17 cellular contexts compared by ENCODE assay signal in the genomic region with DNA sequence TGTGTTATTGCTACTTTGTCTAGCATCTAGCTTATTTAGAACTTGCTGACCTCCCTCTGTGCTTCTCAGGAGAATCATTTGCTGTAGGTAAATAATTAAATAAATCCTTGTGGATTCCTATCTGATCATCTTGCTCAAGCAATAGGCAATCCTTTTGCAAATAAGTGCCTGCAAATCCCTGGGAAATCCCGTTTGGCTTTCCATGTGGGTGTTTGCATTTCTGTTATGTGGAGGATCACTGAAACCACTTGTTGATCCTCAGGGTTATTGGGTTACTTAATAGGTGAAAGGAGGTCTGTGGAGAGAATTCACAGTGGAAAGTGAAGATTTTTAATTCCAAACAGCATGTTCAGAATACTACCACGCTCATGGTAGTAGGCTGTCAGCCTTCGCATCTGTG.
DNase-seq lines count a peak whose midpoint lies in the region; ATAC-seq and TF ChIP-seq lines count a peak whose summit lies in the region.
"Had no signal": no experiment of that assay in that cellular context is flagged by ENCODE, and none has a peak within 500 bp of the region (broad histone marks: within the 10 kb centered on the region; RNA-seq: fewer than 3 reads in every experiment).

No MANE protein-coding gene starts in this region.

- H3K4me3 ChIP-seq in H7 (ENCODE audit: insufficient read depth, low read depth, low read length) = no peak overlapping the region
- H3K4me3 ChIP-seq in left lung = no peak overlapping the region
- no peak overlapping the region for H3K4me3 ChIP-seq in sigmoid colon
- H3K4me3 ChIP-seq: PC-9 had no signal

- no peaks in the 10 kb centered on the region for H3K9me3 Mint-ChIP-seq in WTC11

- H3K27ac ChIP-seq in left lung (no peak overlapping the region), sigmoid colon (no peak overlapping the region)
- H3K27ac ChIP-seq: PC-9 had no signal

- peak; percentile 41 for DNase-seq in Caki2 (ENCODE audit: low read depth)
- peak; percentile 5 for DNase-seq in H7
- no peak for DNase-seq in WTC11 (ENCODE audit: low spot score)
- DNase-seq in left lung = no peak
- no peak for DNase-seq in NCI-H2227 treated with DMSO at 0.1 percent for 48 hours (lab: John Stamatoyannopoulos, UW)
- DNase-seq in activated gamma-delta T cell (lab: John Stamatoyannopoulos, UW) = no peak
- no peak for DNase-seq in sigmoid colon
- DNase-seq: COR-L47, HCEC 1CT, KBM-7, NCI-H1048, NCI-H146, NCI-H2081, NCI-H226, NCI-H69, PC-9, SW 1271 had no signal

- no peak for ATAC-seq in WTC11
- peak; percentile 43 for ATAC-seq in left lung

- H3K9me3 ChIP-seq in left lung (no peaks in the 10 kb centered on the region), sigmoid colon (no peaks in the 10 kb centered on the region)

- intact Hi-C loops in left lung (cut with DNase I) = no loop called here
- intact Hi-C loops in sigmoid colon (cut with DNase I) = no loop called here

- in situ Hi-C loops in Caki2 (cut with HindIII; ENCODE audit: low pct_unique_long_range_greater_than_20kb, low sequenced_read_pairs) = no loop called here

- TF ChIP-seq POLR2A in sigmoid colon (IDR thresholded peaks at IDR 0.05) = no peak

- peaks cover 70% of the 10 kb centered on the region for H3K4me1 Mint-ChIP-seq in WTC11

- POLR2A ChIA-PET in WTC11 (lab: Charles Lee) = no interaction called here

- no peaks in the 10 kb centered on the region for H3K27me3 Mint-ChIP-seq in WTC11 (ENCODE audit: low read depth)

- no peaks in the 10 kb centered on the region for H3K36me3 ChIP-seq in H7 (replicated peaks; ENCODE audit: control insufficient read depth, insufficient read depth, low read length)
- no peaks in the 10 kb centered on the region for H3K36me3 ChIP-seq in left lung
- H3K36me3 ChIP-seq in sigmoid colon = no peaks in the 10 kb centered on the region

- no peak for TF ChIP-seq CTCF in WTC11 (IDR thresholded peaks at IDR 0.05)
- no peak for TF ChIP-seq CTCF in left lung (IDR thresholded peaks at IDR 0.05)
- no peak for TF ChIP-seq CTCF in sigmoid colon (IDR thresholded peaks at IDR 0.05)

- peak overlapping the region; percentile 42; the same call in 1 of the 2 replicates for H3K27ac Mint-ChIP-seq in WTC11

- 68 to 74% methylated on average over 3 of the region's 3 CpGs for WGBS in sigmoid colon, 2 donors

- no peak overlapping the region for H3K4me3 Mint-ChIP-seq in WTC11

- H3K4me1 ChIP-seq in left lung (no peaks in the 10 kb centered on the region), sigmoid colon (peaks cover 0 to 11% (median 0%) of the 10 kb centered on the region in 4 donors)

- no peaks in the 10 kb centered on the region for H3K27me3 ChIP-seq in H7 (ENCODE audit: control insufficient read depth, insufficient read depth, low read length)
- no peaks in the 10 kb centered on the region for H3K27me3 ChIP-seq in left lung
- no peaks in the 10 kb centered on the region for H3K27me3 ChIP-seq in sigmoid colon

- H3K36me3 Mint-ChIP-seq in WTC11 = no peaks in the 10 kb centered on the region

- no peak for TF ChIP-seq EP300 in sigmoid colon (IDR thresholded peaks at IDR 0.05)

- CTCF ChIA-PET in WTC11 (lab: Charles Lee) = no interaction called here

TF ChIP-seq in WTC11, 78 proteins besides CTCF, POLR2A, EP300 and RAD21:
- TF ChIP-seq CREM (CRISPR knock-in tag; IDR thresholded peaks at IDR 0.05) (no peak), ESRRA (CRISPR knock-in tag; IDR thresholded peaks at IDR 0.05; ENCODE audit: borderline replicate concordance) (no peak), PRRX2 (CRISPR knock-in tag; IDR thresholded peaks at IDR 0.05) (no peak), SMAD3 (CRISPR knock-in tag; IDR thresholded peaks at IDR 0.05; ENCODE audit: borderline replicate concordance) (no peak), ZNF671 (CRISPR knock-in tag; IDR thresholded peaks at IDR 0.05) (no peak), ZBTB21 (CRISPR knock-in tag; IDR thresholded peaks at IDR 0.05; ENCODE audit: borderline replicate concordance) (no peak)
- TF ChIP-seq, protein P1, sequence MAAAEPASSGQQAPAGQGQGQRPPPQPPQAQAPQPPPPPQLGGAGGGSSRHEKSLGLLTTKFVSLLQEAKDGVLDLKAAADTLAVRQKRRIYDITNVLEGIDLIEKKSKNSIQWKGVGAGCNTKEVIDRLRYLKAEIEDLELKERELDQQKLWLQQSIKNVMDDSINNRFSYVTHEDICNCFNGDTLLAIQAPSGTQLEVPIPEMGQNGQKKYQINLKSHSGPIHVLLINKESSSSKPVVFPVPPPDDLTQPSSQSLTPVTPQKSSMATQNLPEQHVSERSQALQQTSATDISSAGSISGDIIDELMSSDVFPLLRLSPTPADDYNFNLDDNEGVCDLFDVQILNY (CRISPR knock-in tag; IDR thresholded peaks at IDR 0.05) = no peak
- TF ChIP-seq, protein P2, sequence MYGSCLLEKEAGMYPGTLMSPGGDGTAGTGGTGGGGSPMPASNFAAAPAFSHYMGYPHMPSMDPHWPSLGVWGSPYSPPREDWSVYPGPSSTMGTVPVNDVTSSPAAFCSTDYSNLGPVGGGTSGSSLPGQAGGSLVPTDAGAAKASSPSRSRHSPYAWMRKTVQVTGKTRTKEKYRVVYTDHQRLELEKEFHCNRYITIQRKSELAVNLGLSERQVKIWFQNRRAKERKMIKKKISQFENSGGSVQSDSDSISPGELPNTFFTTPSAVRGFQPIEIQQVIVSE (CRISPR knock-in tag; IDR thresholded peaks at IDR 0.05; ENCODE audit: borderline replicate concordance) = no peak

Comparison
In these comparisons a context has a peak if more than half of its experiments do, and no peak if none do; other contexts are left out.
1. DNase-seq: peak in Caki2 (single experiment) and H7 (single experiment); none in WTC11 (single experiment), left lung (0 of 2), NCI-H2227 treated with DMSO at 0.1 percent for 48 hours (single experiment), activated gamma-delta T cell (single experiment) and sigmoid colon (single experiment).